27 cellular contexts compared by ENCODE assay signal in the genomic region with DNA sequence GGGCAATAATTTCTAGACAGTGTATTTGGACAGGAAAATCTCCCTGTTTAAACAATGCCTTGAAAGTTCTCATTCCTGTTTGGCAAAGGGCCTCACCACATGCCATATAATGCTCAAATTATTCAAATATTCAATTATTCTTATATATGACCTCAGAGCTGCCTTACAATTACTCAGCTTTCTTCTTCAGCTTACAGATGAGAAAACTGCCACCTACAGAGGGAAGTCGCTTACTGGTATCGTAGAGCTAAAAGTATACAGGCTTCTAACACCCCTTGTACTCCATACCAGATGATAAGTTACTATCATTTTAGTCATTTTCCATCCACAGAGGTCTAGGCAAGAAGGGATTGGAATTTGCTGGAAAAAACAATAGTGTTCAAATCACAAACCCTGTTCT.
"Had no signal": no experiment of that assay in that cellular context is flagged by ENCODE, and none has a peak within 500 bp of the region (broad histone marks: within the 10 kb centered on the region; RNA-seq: fewer than 3 reads in every experiment).

No MANE protein-coding gene starts in this region.

- H3K27ac ChIP-seq: stomach, suprapubic skin, testis, thoracic aorta, thyroid gland, tibial artery, tibial nerve, transverse colon, upper lobe of left lung, upper lobe of right lung, uterus, vagina had no signal

- H3K4me3 ChIP-seq: stomach, suprapubic skin, testis, thoracic aorta, thyroid gland, tibial artery, tibial nerve, transverse colon, upper lobe of left lung, upper lobe of right lung, uterus, vagina had no signal

- H3K4me1 ChIP-seq: stomach, suprapubic skin, testis, thyroid gland, tibial artery, tibial nerve, transverse colon, upper lobe of left lung, upper lobe of right lung, uterus, vagina had no signal

- H3K27me3 ChIP-seq: stomach, suprapubic skin, testis, thyroid gland, tibial artery, tibial nerve, transverse colon, upper lobe of left lung, upper lobe of right lung, uterus, vagina had no signal

- H3K36me3 ChIP-seq: stomach, suprapubic skin, thoracic aorta, thyroid gland, tibial artery, tibial nerve, transverse colon, upper lobe of left lung, upper lobe of right lung, uterus, vagina had no signal

- ATAC-seq: stimulated activated effector memory CD8-positive, alpha-beta T cell treated with anti-CD3 and anti-CD28 coated beads, Interleukin-12 subunit alpha, Interleukin-12 subunit beta, amount 100 ng/mL, for 72 hours; stimulated activated memory B cell treated with anti-CD40 and anti-IgM and Interleukin-4, amounts not matched to agents 10 μg/mL and 1 μg/mL and 100 μg/mL, for 72 hours; stimulated activated naive B cell treated with anti-CD40 and anti-IgM and Interleukin-4, amounts not matched to agents 10 μg/mL and 1 μg/mL and 100 μg/mL, for 72 hours; stimulated activated naive CD8-positive, alpha-beta T cell treated with anti-CD3 and anti-CD28 coated beads, Interleukin-15, amount 100 ng/mL, for 72 hours; stimulated activated naive CD8-positive, alpha-beta T cell treated with anti-CD3 and anti-CD28 coated beads, Interleukin-15, Interleukin-2, amounts not matched to agents 100 U/mL and 50 U/mL, for 24 hours; upper lobe of right lung had no signal

- DNase-seq: stimulated activated CD4-positive, alpha-beta T cell treated with anti-CD3 and anti-CD28 coated beads, Interleukin-2, amount 100 ng/mL, for 48 hours; stimulated activated CD4-positive, alpha-beta T cell treated with anti-CD3 and anti-CD28 coated beads, Interleukin-4, amount 100 ng/mL, for 1 hour; stimulated activated CD4-positive, alpha-beta T cell treated with anti-CD3 and anti-CD28 coated beads, Interleukin-4, amount 100 ng/mL, for 24 hours; stimulated activated CD4-positive, alpha-beta T cell treated with anti-CD3 and anti-CD28 coated beads, Interleukin-4, amount 100 ng/mL, for 4 hours; stimulated activated CD8-positive, alpha-beta memory T cell treated with anti-CD3 and anti-CD28 coated beads, Interleukin-4, amount 100 ng/mL, for 48 hours; stimulated activated naive B cell treated with anti-CD40 and anti-IgM and Interleukin-4, amounts not matched to agents 10 μg/mL and 1 μg/mL and 100 μg/mL, for 72 hours; stimulated activated naive CD4-positive, alpha-beta T cell; stimulated activated naive CD4-positive, alpha-beta T cell treated with Interleukin-2 at 50 U/mL for 16 hours; stimulated activated naive CD8-positive, alpha-beta T cell treated with anti-CD3 and anti-CD28 coated beads, Interleukin-15, amount 100 ng/mL, for 72 hours; stimulated activated naive CD8-positive, alpha-beta T cell treated with anti-CD3 and anti-CD28 coated beads, Interleukin-15, Interleukin-2, amounts not matched to agents 100 U/mL and 50 U/mL, for 24 hours; stomach; substantia nigra; testis; thyroid gland; tibial artery; transverse colon; trophoblast cell; upper lobe of left lung; upper lobe of right lung; uterus had no signal

- H3K9me3 ChIP-seq: suprapubic skin, testis, thoracic aorta, thyroid gland, tibial artery, tibial nerve, transverse colon, upper lobe of left lung, upper lobe of right lung, uterus, vagina had no signal

- FAIRE-seq: urothelium cell line had no signal
